14 cellular contexts compared by ENCODE assay signal in the genomic region with DNA sequence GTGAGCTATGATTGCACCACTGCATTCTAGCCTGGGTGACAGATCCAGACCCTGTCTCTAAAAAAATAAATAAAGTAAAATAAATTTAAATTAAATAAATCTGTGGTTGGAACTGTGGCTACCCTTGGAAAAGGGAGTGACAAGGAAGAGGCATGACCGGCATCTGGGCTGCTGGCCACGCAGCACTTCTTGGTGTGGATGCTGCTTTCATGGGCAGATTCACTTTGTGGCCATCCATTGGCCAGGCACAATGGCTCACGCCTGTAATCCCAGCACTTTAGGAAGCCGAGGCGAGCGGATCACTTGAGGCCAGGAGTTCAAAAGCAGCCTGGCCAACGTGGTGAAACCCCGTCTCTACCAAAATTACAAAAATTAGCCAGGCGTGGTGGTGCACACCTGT. TPM values are rescaled to one million over a fixed set of nuclear protein-coding genes. Genes with fewer than 3 reads are reported as not detected.
DNase-seq lines count a peak whose midpoint lies in the region; ATAC-seq and TF ChIP-seq lines count a peak whose summit lies in the region.
"Had no signal": no experiment of that assay in that cellular context is flagged by ENCODE, and none has a peak within 500 bp of the region (broad histone marks: within the 10 kb centered on the region; RNA-seq: fewer than 3 reads in every experiment).

No MANE protein-coding gene starts in this region.

- H3K27me3 ChIP-seq in esophagus muscularis mucosa = no peaks in the 10 kb centered on the region
- H3K27me3 ChIP-seq in CD4-positive, alpha-beta T cell (ENCODE audit: control insufficient read depth, insufficient read depth, low read length) = peaks cover 3% of the 10 kb centered on the region
- H3K27me3 ChIP-seq: BLaER1 treated with 17β-estradiol and CSF1 and Interleukin-3, amounts not matched to agents 10 nM and 100 nM had no signal

- no peak overlapping the region for H3K27ac ChIP-seq in esophagus muscularis mucosa (replicated peaks in 1 of 4)
- no peak overlapping the region for H3K27ac ChIP-seq in CD4-positive, alpha-beta T cell (ENCODE audit: low read depth, low read length)
- H3K27ac ChIP-seq: BLaER1 treated with 17β-estradiol and CSF1 and Interleukin-3, amounts not matched to agents 10 nM and 100 nM; GM23248 had no signal

- peak; percentile 12 for DNase-seq in activated effector memory CD4-positive, alpha-beta T cell treated with anti-CD3 and anti-CD28 coated beads, Interleukin-2, amount 50 U/mL, for 16 hours
- no peak for DNase-seq in activated effector memory CD4-positive, alpha-beta T cell treated with Interleukin-2 at 50 U/mL for 16 hours
- DNase-seq in esophagus muscularis mucosa (ENCODE audit: extremely low spot score) (peak; percentile 47), mucosa of gallbladder (ENCODE audit: low spot score) (peak; percentile 5), T1000 (lab: John Stamatoyannopoulos, UW) (no peak)
- DNase-seq in CD4-positive, alpha-beta T cell = no peak
- no peak for DNase-seq in T-helper 2 cell treated with Interferon-gamma antibody and Interleukin-4, amounts not matched to agents 5 μg/mL and 100 μg/mL, for 36 hours (ENCODE audit: low spot score)
- DNase-seq: CD8-positive, alpha-beta memory T cell; COR-L47; GDM1; GM23248 had no signal

- H3K36me3 ChIP-seq in esophagus muscularis mucosa = peaks cover 0 to 26% (median 0%) of the 10 kb centered on the region in 4 donors
- H3K36me3 ChIP-seq: BLaER1 treated with 17β-estradiol and CSF1 and Interleukin-3, amounts not matched to agents 10 nM and 100 nM; HAP-1 had no signal

- ATAC-seq in CD4-positive, alpha-beta T cell (ENCODE audit: poor library complexity) = no peak

- no peak for TF ChIP-seq EP300 in esophagus muscularis mucosa (IDR thresholded peaks at IDR 0.05)

- H3K4me1 Mint-ChIP-seq in CD4-positive, alpha-beta T cell (ENCODE audit: low read depth) = no peaks in the 10 kb centered on the region
- H3K4me1 Mint-ChIP-seq in T-helper 2 cell treated with Interferon-gamma antibody and Interleukin-4, amounts not matched to agents 5 μg/mL and 100 μg/mL, for 36 hours (ENCODE audit: low read depth) = no peaks in the 10 kb centered on the region
- H3K4me1 Mint-ChIP-seq: B cell; CD8-positive, alpha-beta memory T cell had no signal

- 92% methylated on average over 8 of the region's 9 CpGs for WGBS in esophagus muscularis mucosa

- H3K36me3 Mint-ChIP-seq in CD4-positive, alpha-beta T cell (ENCODE audit: low read depth) = no peaks in the 10 kb centered on the region
- H3K36me3 Mint-ChIP-seq in T-helper 2 cell treated with Interferon-gamma antibody and Interleukin-4, amounts not matched to agents 5 μg/mL and 100 μg/mL, for 36 hours (ENCODE audit: low read depth) = no peaks in the 10 kb centered on the region
- H3K36me3 Mint-ChIP-seq: CD8-positive, alpha-beta memory T cell had no signal

- intact Hi-C loops in esophagus muscularis mucosa (cut with DNase I) = no loop called here
- intact Hi-C loops in CD4-positive, alpha-beta T cell (cut with DNase I, micrococcal nuclease) = no loop called here

- H3K4me1 ChIP-seq in esophagus muscularis mucosa = no peaks in the 10 kb centered on the region
- H3K4me1 ChIP-seq: HAP-1 had no signal

- TF ChIP-seq CTCF in esophagus muscularis mucosa (IDR thresholded peaks at IDR 0.05) = no peak
- TF ChIP-seq CTCF in CD4-positive, alpha-beta T cell (IDR thresholded peaks at IDR 0.05) = no peak

- H3K9me3 Mint-ChIP-seq in CD4-positive, alpha-beta T cell = no peaks in the 10 kb centered on the region
- H3K9me3 Mint-ChIP-seq in T-helper 2 cell treated with Interferon-gamma antibody and Interleukin-4, amounts not matched to agents 5 μg/mL and 100 μg/mL, for 36 hours = no peaks in the 10 kb centered on the region
- H3K9me3 Mint-ChIP-seq: CD8-positive, alpha-beta memory T cell had no signal

- no peak for TF ChIP-seq POLR2A in esophagus muscularis mucosa (IDR thresholded peaks at IDR 0.05; ENCODE audit: low read depth)

- POLR2A ChIA-PET in CD4-positive, alpha-beta T cell (lab: Charles Lee) = interaction anchor here (1.2 kb wide), 1 partner anchor 21 kb away, joined by 3 read pairs; no protein-coding TSS in a partner anchor

- H3K27me3 Mint-ChIP-seq in CD4-positive, alpha-beta T cell = peaks cover 11% of the 10 kb centered on the region
- peaks cover 2% of the 10 kb centered on the region for H3K27me3 Mint-ChIP-seq in T-helper 2 cell treated with Interferon-gamma antibody and Interleukin-4, amounts not matched to agents 5 μg/mL and 100 μg/mL, for 36 hours (ENCODE audit: low read depth)

- no peak overlapping the region for H3K27ac Mint-ChIP-seq in CD4-positive, alpha-beta T cell
- no peak overlapping the region for H3K27ac Mint-ChIP-seq in T-helper 2 cell treated with Interferon-gamma antibody and Interleukin-4, amounts not matched to agents 5 μg/mL and 100 μg/mL, for 36 hours
- H3K27ac Mint-ChIP-seq: B cell had no signal

- H3K4me3 ChIP-seq in esophagus muscularis mucosa = no peak overlapping the region
- H3K4me3 ChIP-seq: BLaER1 treated with 17β-estradiol and CSF1 and Interleukin-3, amounts not matched to agents 10 nM and 100 nM; GM23248; HAP-1 had no signal

- H3K4me3 Mint-ChIP-seq in CD4-positive, alpha-beta T cell = no peak overlapping the region
- no peak overlapping the region for H3K4me3 Mint-ChIP-seq in T-helper 2 cell treated with Interferon-gamma antibody and Interleukin-4, amounts not matched to agents 5 μg/mL and 100 μg/mL, for 36 hours
- H3K4me3 Mint-ChIP-seq: B cell; CD8-positive, alpha-beta memory T cell had no signal

- CTCF ChIA-PET in CD4-positive, alpha-beta T cell (lab: Charles Lee) = no interaction called here

- H3K9me3 ChIP-seq in esophagus muscularis mucosa = no peaks in the 10 kb centered on the region
- H3K9me3 ChIP-seq in CD4-positive, alpha-beta T cell (ENCODE audit: control insufficient read depth, low read length) = no peaks in the 10 kb centered on the region
- H3K9me3 ChIP-seq: HAP-1 had no signal

RNA-seq across cellular contexts. Expression of gene EBF4, which starts 16.1 kb away (rescaled TPM):
- total RNA-seq in esophagus muscularis mucosa (10 to 100 TPM; 23.7 to 46.7 (median 30.1) TPM), mucosa of gallbladder (12.7 TPM)
- total RNA-seq in CD4-positive, alpha-beta T cell = 1 to 10 TPM; 4.2 to 5.1 TPM
- total RNA-seq: GM23248 had no signal

RNA-seq across cellular contexts. Expression of gene IDH3B, which starts 44.6 kb away (rescaled TPM):
- total RNA-seq in esophagus muscularis mucosa (100 to 1,000 TPM; 115 to 122 (median 118) TPM), mucosa of gallbladder (81.0 TPM)
- total RNA-seq in CD4-positive, alpha-beta T cell = 100 to 1,000 TPM; 171 to 181 TPM

RNA-seq across cellular contexts. Expression of gene NOP56, which starts 56.2 kb away (rescaled TPM):
- total RNA-seq in esophagus muscularis mucosa (10 to 100 TPM; 31.6 to 96.4 (median 62.8) TPM), mucosa of gallbladder (82.9 TPM)
- total RNA-seq in CD4-positive, alpha-beta T cell = 100 to 1,000 TPM; 261 to 262 TPM

Comparison
In these comparisons a context has a peak if more than half of its experiments do, and no peak if none do; other contexts are left out.
1. DNase-seq: peak in activated effector memory CD4-positive, alpha-beta T cell treated with anti-CD3 and anti-CD28 coated beads, Interleukin-2, amount 50 U/mL, for 16 hours (single experiment), esophagus muscularis mucosa (single experiment) and mucosa of gallbladder (single experiment); none in activated effector memory CD4-positive, alpha-beta T cell treated with Interleukin-2 at 50 U/mL for 16 hours (single experiment), T1000 (single experiment), CD4-positive, alpha-beta T cell (0 of 10) and T-helper 2 cell treated with Interferon-gamma antibody and Interleukin-4, amounts not matched to agents 5 μg/mL and 100 μg/mL, for 36 hours (single experiment).